Comparison of ENCODE assay signal across 7 cellular contexts in the genomic region with DNA sequence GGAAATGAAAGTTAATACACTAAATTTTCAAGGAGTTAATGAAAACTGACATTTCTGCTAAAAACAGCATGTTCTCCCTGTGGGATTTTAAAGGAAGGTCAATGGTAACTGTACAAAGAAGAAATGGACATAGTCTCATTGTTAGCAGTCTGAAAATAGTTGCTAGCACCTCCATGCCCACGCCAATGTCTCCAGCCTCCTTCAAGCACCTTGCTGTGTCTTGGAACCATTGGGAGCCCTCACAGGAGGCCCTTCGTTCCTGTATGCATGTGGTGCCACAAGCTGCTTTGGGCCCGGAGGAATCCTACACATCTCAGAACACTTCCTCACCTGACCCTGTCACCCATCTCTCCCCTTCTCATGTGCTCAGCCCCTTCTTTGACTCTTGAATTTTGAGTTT.
DNase-seq lines count a peak whose midpoint lies in the region; TF ChIP-seq lines count a peak whose summit lies in the region.
"Not testable (repeated sequence)": the region's sequence is repeated elsewhere in the genome, so short reads cannot be mapped to it uniquely, and the experiment has no call there.

No MANE protein-coding gene starts in this region.

- not testable (repeated sequence) for H3K36me3 Mint-ChIP-seq in activated CD4-positive, alpha-beta T cell treated with anti-CD3 and anti-CD28 coated beads, Interleukin-2, amount 10 ng/mL, durations not matched to agents 24 days and 14 days (ENCODE audit: low read depth); osteocyte (ENCODE audit: unreplicated experiment); type B pancreatic cell

- H3K4me1 Mint-ChIP-seq in activated CD4-positive, alpha-beta T cell treated with anti-CD3 and anti-CD28 coated beads, Interleukin-2, amount 10 ng/mL, durations not matched to agents 24 days and 14 days; osteocyte (ENCODE audit: unreplicated experiment); type B pancreatic cell (ENCODE audit: unreplicated experiment): not testable (repeated sequence)

- H3K36me3 ChIP-seq in spleen: not testable (repeated sequence)

- DNase-seq in AG08396 (ENCODE audit: low spot score): peak; percentile 1
- DNase-seq in GM20000 (ENCODE audit: low spot score): peak; percentile 3
- DNase-seq in activated CD4-positive, alpha-beta T cell treated with anti-CD3 and anti-CD28 coated beads, Interleukin-2, amount 10 ng/mL, durations not matched to agents 24 days and 14 days: peak; percentile 43
- DNase-seq in osteocyte (ENCODE audit: extremely low spot score, unreplicated experiment): peak; percentile 77
- peak; percentile 72 for DNase-seq in posterior vena cava (ENCODE audit: low spot score)
- peak; percentile 62 for DNase-seq in spleen
- peak; percentile 49 for DNase-seq in type B pancreatic cell (ENCODE audit: extremely low spot score, unreplicated experiment)

- peaks cover 0 to 13% (median 5%) of the 10 kb centered on the region in 8 donors for H3K9me3 ChIP-seq in spleen

- H3K9me3 Mint-ChIP-seq in activated CD4-positive, alpha-beta T cell treated with anti-CD3 and anti-CD28 coated beads, Interleukin-2, amount 10 ng/mL, durations not matched to agents 24 days and 14 days; type B pancreatic cell: not testable (repeated sequence)
- H3K9me3 Mint-ChIP-seq in osteocyte (ENCODE audit: unreplicated experiment): peaks cover 21% of the 10 kb centered on the region

- not testable (repeated sequence) for TF ChIP-seq CTCF in GM20000 (IDR thresholded peaks at IDR 0.05; ENCODE audit: extremely low read depth, missing control alignments); osteocyte (IDR thresholded peaks at IDR 0.05); spleen (IDR thresholded peaks at IDR 0.05 in 8 of 11, conservative IDR thresholded peaks at IDR 0.05 in 3 of 11); type B pancreatic cell (conservative IDR thresholded peaks at IDR 0.05)

- not testable (repeated sequence) for H3K27me3 Mint-ChIP-seq in activated CD4-positive, alpha-beta T cell treated with anti-CD3 and anti-CD28 coated beads, Interleukin-2, amount 10 ng/mL, durations not matched to agents 24 days and 14 days; osteocyte (ENCODE audit: unreplicated experiment); type B pancreatic cell

- not testable (repeated sequence) for TF ChIP-seq POLR2A in spleen (IDR thresholded peaks at IDR 0.05)

- not testable (repeated sequence) for H3K27ac ChIP-seq in spleen

- not testable (repeated sequence) for H3K4me3 Mint-ChIP-seq in activated CD4-positive, alpha-beta T cell treated with anti-CD3 and anti-CD28 coated beads, Interleukin-2, amount 10 ng/mL, durations not matched to agents 24 days and 14 days; osteocyte (ENCODE audit: unreplicated experiment); type B pancreatic cell

- intact Hi-C loops in activated CD4-positive, alpha-beta T cell treated with anti-CD3 and anti-CD28 coated beads, Interleukin-2, amount 10 ng/mL, durations not matched to agents 24 days and 14 days (cut with micrococcal nuclease); posterior vena cava (cut with DNase I); spleen (cut with DNase I; ENCODE audit: low total_unique reads): not testable (repeated sequence)

- not testable (repeated sequence) for H3K4me3 ChIP-seq in spleen

- H3K27me3 ChIP-seq in spleen (replicated peaks in 1 of 7): peaks cover 0 to 15% (median 0%) of the 10 kb centered on the region in 7 donors

- H3K27ac Mint-ChIP-seq in activated CD4-positive, alpha-beta T cell treated with anti-CD3 and anti-CD28 coated beads, Interleukin-2, amount 10 ng/mL, durations not matched to agents 24 days and 14 days; osteocyte (ENCODE audit: unreplicated experiment); type B pancreatic cell: not testable (repeated sequence)

- not testable (repeated sequence) for H3K4me1 ChIP-seq in spleen

- WGBS in spleen, 5 donors: 64 to 78% (median 72%) methylated on average over 3 of the region's 3 CpGs

Comparison
In these comparisons a context has a peak if more than half of its experiments do, and no peak if none do; other contexts are left out.
1. DNase-seq: peak in every context shown above with its lines; median percentile 77 in osteocyte; 72 in posterior vena cava; 62 in spleen; 49 in type B pancreatic cell; 43 in activated CD4-positive, alpha-beta T cell treated with anti-CD3 and anti-CD28 coated beads, Interleukin-2, amount 10 ng/mL, durations not matched to agents 24 days and 14 days; 3 in GM20000; 1 in AG08396.